ENCODE assay signal across 8 cellular contexts in the genomic region with DNA sequence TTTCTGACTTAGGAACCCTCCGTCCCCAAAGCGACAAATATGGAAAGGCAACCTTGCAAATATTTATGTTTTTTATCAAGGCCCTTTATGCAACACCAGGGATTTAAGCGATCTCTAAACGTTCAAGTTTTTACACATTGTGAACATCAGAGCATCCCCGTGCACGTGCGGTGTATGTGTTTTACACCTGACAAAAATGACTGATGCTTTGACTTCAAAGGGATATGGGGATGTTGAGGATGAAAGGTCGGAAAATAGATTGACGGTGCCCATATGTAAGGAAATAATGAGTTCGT. TPM values are rescaled to one million over a fixed set of nuclear protein-coding genes. Genes with fewer than 3 reads are reported as not detected.
DNase-seq lines count a peak whose midpoint lies in the region; ATAC-seq and TF ChIP-seq lines count a peak whose summit lies in the region.

No MANE protein-coding gene starts in this region.

- H3K9me3 ChIP-seq in sigmoid colon, result no peaks in the 10 kb centered on the region

- H3K4me1 ChIP-seq in sigmoid colon, result peaks cover 0 to 30% (median 24%) of the 10 kb centered on the region in 4 donors

- peak overlapping the region; percentile 70 for H3K4me3 ChIP-seq in GM08714 (ENCODE audit: low read length)
- peak overlapping the region; percentile 82 for H3K4me3 ChIP-seq in fibroblast of villous mesenchyme (ENCODE audit: low read depth, low read length)
- peak overlapping the region; percentile 70 to 94 (median 90) for H3K4me3 ChIP-seq in sigmoid colon

- TF ChIP-seq EP300 in sigmoid colon (IDR thresholded peaks at IDR 0.05), result no peak

- H3K4me1 Mint-ChIP-seq in T-cell, result peaks cover 26 to 41% (median 26%) of the 10 kb centered on the region in 3 donors

- intact Hi-C loops in sigmoid colon (cut with DNase I), result loop anchor here (5.0 to 10.0 kb wide), 3 partner anchors 231 to 409 kb away; a partner anchor contains a TSS

- CTCF ChIA-PET in T-cell (lab: Charles Lee), result no interaction called here

- peak in 1 of 34 experiments; percentile 16 for DNase-seq in T-cell
- no peak for DNase-seq in fibroblast of villous mesenchyme (ENCODE audit: low read depth)
- DNase-seq in sigmoid colon, result no peak
- no peak for DNase-seq in amniotic stem cell (lab: John Stamatoyannopoulos, UW)
- no peak for DNase-seq in stimulated activated CD4-positive, alpha-beta T cell treated with anti-CD3 and anti-CD28 coated beads, Interleukin-2, amount 100 ng/mL, for 24 hours

- H3K27me3 ChIP-seq in sigmoid colon, result no peaks in the 10 kb centered on the region

- H3K36me3 Mint-ChIP-seq in T-cell, result no peaks in the 10 kb centered on the region

- no peaks in the 10 kb centered on the region for H3K9me3 Mint-ChIP-seq in T-cell

- H3K4me3 Mint-ChIP-seq in T-cell, result peak overlapping the region in 2 of 3 donors; percentile 74 to 79

- peak overlapping the region; percentile 94 to 98 (median 98) for H3K27ac ChIP-seq in sigmoid colon

- TF ChIP-seq POLR2A in sigmoid colon (IDR thresholded peaks at IDR 0.05), result no peak

- 11 to 35% methylated on average over 10 of the region's 10 CpGs for WGBS in sigmoid colon, 2 donors

- no peaks in the 10 kb centered on the region for H3K27me3 Mint-ChIP-seq in T-cell

- TF ChIP-seq CTCF in fibroblast of villous mesenchyme (IDR thresholded peaks at IDR 0.05; ENCODE audit: insufficient read depth, low read depth, low read length) (no peak), sigmoid colon (IDR thresholded peaks at IDR 0.05) (no peak)

- ATAC-seq in T-cell (replicated peaks in 1 of 4), result no peak
- no peak for ATAC-seq in HG02973 (IDR thresholded peaks at IDR 0.05; ENCODE audit: unreplicated experiment)
- no peak for ATAC-seq in GM18858 (IDR thresholded peaks at IDR 0.05; ENCODE audit: unreplicated experiment)

- POLR2A ChIA-PET in T-cell (lab: Charles Lee), result interaction anchor here in 1 of 2 donors (0.6 kb wide), 1 partner anchor 1172 kb away, joined by 3 read pairs; no protein-coding TSS in a partner anchor

- peak overlapping the region; percentile 12 to 60 for H3K27ac Mint-ChIP-seq in T-cell

- no peaks in the 10 kb centered on the region for H3K36me3 ChIP-seq in sigmoid colon

RNA-seq across cellular contexts. Expression of a gene that starts 0.8 kb away (rescaled TPM):
- 1 to 10 TPM; 6.6 to 8.3 (median 7.6) TPM for total RNA-seq in T-cell
- 27.1 and 40.2 TPM in 2 replicates for total RNA-seq in fibroblast of villous mesenchyme
- total RNA-seq in sigmoid colon, result 10 to 100 TPM; 15.0 to 20.6 (median 17.6) TPM
- polyA plus RNA-seq in sigmoid colon, result 1 to 10 TPM; 3.0 to 7.2 (median 3.5) TPM

RNA-seq across cellular contexts. Expression of a gene that starts 2.0 kb away (rescaled TPM):
- total RNA-seq in T-cell (10 to 100 TPM; 17.7 to 29.5 (median 22.9) TPM), fibroblast of villous mesenchyme (6.0 and 6.4 TPM in 2 replicates), sigmoid colon (10 to 100 TPM; 11.1 to 13.8 (median 12.6) TPM)
- polyA plus RNA-seq in sigmoid colon, result 1 to 10 TPM; 3.0 to 6.4 (median 3.0) TPM
